8 cellular contexts compared by ENCODE assay signal in genomic region chr10:54800677-54801480, GRCh38. TPM values are rescaled to one million over a fixed set of nuclear protein-coding genes. Genes with fewer than 3 reads are reported as not detected.
DNase-seq lines count a peak whose midpoint lies in the region; ATAC-seq and TF ChIP-seq lines count a peak whose summit lies in the region.

Gene PCDH15 (minus strand): TSS chr10:54801231. CDS start chr10:54664262, 136,969 bp downstream.

- no peak within 1 kb of the TSS for H3K4me3 ChIP-seq in epithelial cell of esophagus (ENCODE audit: low read length)

- DNase-seq in NCI-H526 (lab: John Stamatoyannopoulos, UW), result peak; percentile 25 to 42
- peak; percentile 63 for DNase-seq in epithelial cell of esophagus (ENCODE audit: low read depth)
- DNase-seq in omental fat pad (ENCODE audit: low spot score), result no peak
- DNase-seq in OCI-M2 (lab: John Stamatoyannopoulos, UW; ENCODE audit: unreplicated experiment), result no peak
- no peak for DNase-seq in GM13976 (ENCODE audit: low spot score)
- DNase-seq in AML-193 (lab: John Stamatoyannopoulos, UW), result no peak
- no peak for DNase-seq in natural killer cell treated with Interleukin-12 subunit alpha and Interleukin-12 subunit beta and Interleukin-15 and Interleukin-18, amount 100 ng/mL, for 72 hours (ENCODE audit: low spot score)

- H3K4me3 Mint-ChIP-seq in natural killer cell treated with Interleukin-12 subunit alpha and Interleukin-12 subunit beta and Interleukin-15 and Interleukin-18, amount 100 ng/mL, for 72 hours, result no peak within 1 kb of the TSS

- no peaks in the 10 kb centered on the region for H3K36me3 Mint-ChIP-seq in natural killer cell treated with Interleukin-12 subunit alpha and Interleukin-12 subunit beta and Interleukin-15 and Interleukin-18, amount 100 ng/mL, for 72 hours

- no peak within 1 kb of the TSS for H3K27ac Mint-ChIP-seq in natural killer cell treated with Interleukin-12 subunit alpha and Interleukin-12 subunit beta and Interleukin-15 and Interleukin-18, amount 100 ng/mL, for 72 hours

- in situ Hi-C loops in GM13976 (cut with MboI; ENCODE audit: low sequenced_read_pairs, unreplicated experiment), result no loop called here

- ATAC-seq in GM21717 (IDR thresholded peaks at IDR 0.05; ENCODE audit: unreplicated experiment), result peak; percentile 56
- ATAC-seq in omental fat pad (ENCODE audit: low FRiP score), result peak; percentile 54
- no peak for ATAC-seq in natural killer cell treated with Interleukin-12 subunit alpha and Interleukin-12 subunit beta and Interleukin-15 and Interleukin-18, amount 100 ng/mL, for 72 hours

- H3K9me3 Mint-ChIP-seq in natural killer cell treated with Interleukin-12 subunit alpha and Interleukin-12 subunit beta and Interleukin-15 and Interleukin-18, amount 100 ng/mL, for 72 hours, result peaks cover 15% of the 10 kb centered on the region

- no peaks in the 10 kb centered on the region for H3K27me3 Mint-ChIP-seq in natural killer cell treated with Interleukin-12 subunit alpha and Interleukin-12 subunit beta and Interleukin-15 and Interleukin-18, amount 100 ng/mL, for 72 hours

- TF ChIP-seq CTCF in epithelial cell of esophagus (IDR thresholded peaks at IDR 0.05; ENCODE audit: insufficient read depth, low read depth, low read length, missing control alignments) (peak; percentile 67), omental fat pad (IDR thresholded peaks at IDR 0.05) (no peak), GM13976 (IDR thresholded peaks at IDR 0.05; ENCODE audit: borderline replicate concordance, control extremely low read depth, extremely low read depth, insufficient read depth, missing control alignments) (no peak)

- H3K4me1 Mint-ChIP-seq in natural killer cell treated with Interleukin-12 subunit alpha and Interleukin-12 subunit beta and Interleukin-15 and Interleukin-18, amount 100 ng/mL, for 72 hours (ENCODE audit: low read depth in 2 of 2), result no peaks in the 10 kb centered on the region

RNA-seq across cellular contexts. Expression of gene PCDH15, which starts in this region (rescaled TPM):
- total RNA-seq in omental fat pad, result under 1 TPM in 1 of 4 donors, not detected in 3; 0.32 TPM
- not detected for total RNA-seq in natural killer cell treated with Interleukin-12 subunit alpha and Interleukin-12 subunit beta and Interleukin-15 and Interleukin-18, amount 100 ng/mL, for 72 hours

Comparison
In these comparisons a context has a peak if more than half of its experiments do, and no peak if none do; other contexts are left out.
1. Peak in ATAC-seq in omental fat pad; RNA of the gene not detected or under 1 TPM.
2. DNase-seq: peak in NCI-H526 (2 of 2) and epithelial cell of esophagus (single experiment); none in omental fat pad (single experiment), OCI-M2 (single experiment), GM13976 (single experiment), AML-193 (0 of 2) and natural killer cell treated with Interleukin-12 subunit alpha and Interleukin-12 subunit beta and Interleukin-15 and Interleukin-18, amount 100 ng/mL, for 72 hours (single experiment).